In genomic region chr6:166633732-166634535, GRCh38 we compare ENCODE assay signal across 11 cellular contexts. TPM values are rescaled to one million over a fixed set of nuclear protein-coding genes. Genes with fewer than 3 reads are reported as not detected.
DNase-seq lines count a peak whose midpoint lies in the region; ATAC-seq and TF ChIP-seq lines count a peak whose summit lies in the region.
"Had no signal": no experiment of that assay in that cellular context is flagged by ENCODE, and none has a peak within 500 bp of the region (broad histone marks: within the 10 kb centered on the region; RNA-seq: fewer than 3 reads in every experiment).

No MANE protein-coding gene starts in this region.

- ATAC-seq in GM19463 (IDR thresholded peaks at IDR 0.05; ENCODE audit: unreplicated experiment), result peak; percentile 39
- no peak for ATAC-seq in HG02885 (IDR thresholded peaks at IDR 0.05; ENCODE audit: poor library complexity, unreplicated experiment)

- no peak overlapping the region for H3K9ac ChIP-seq in parathyroid adenoma

- peak overlapping the region; percentile 12 for H3K4me2 ChIP-seq in parathyroid adenoma (ENCODE audit: low read length)

- H3K27me3 Mint-ChIP-seq in type B pancreatic cell (peaks cover 22% of the 10 kb centered on the region), mesothelial cell of epicardium (ENCODE audit: low read depth) (peaks cover 38% of the 10 kb centered on the region)

- H3K9me3 ChIP-seq in parathyroid adenoma (ENCODE audit: control insufficient read depth, low read length), result no peaks in the 10 kb centered on the region

- H2AFZ ChIP-seq in parathyroid adenoma, result peak overlapping the region; percentile 10

- H3K4me3 Mint-ChIP-seq in type B pancreatic cell (no peak overlapping the region), mesothelial cell of epicardium (no peak overlapping the region)
- H3K4me3 Mint-ChIP-seq: IgD-negative memory B cell; stimulated activated naive CD8-positive, alpha-beta T cell treated with anti-CD3 and anti-CD28 coated beads, Interleukin-15, Interleukin-2, amounts not matched to agents 100 ng/mL and 50 ng/mL, for 24 hours had no signal

- H3K36me3 Mint-ChIP-seq in type B pancreatic cell (no peaks in the 10 kb centered on the region), mesothelial cell of epicardium (no peaks in the 10 kb centered on the region)
- H3K36me3 Mint-ChIP-seq: IgD-negative memory B cell had no signal

- H3K4me3 ChIP-seq in parathyroid adenoma (ENCODE audit: low read depth, low read length), result no peak overlapping the region

- H3K36me3 ChIP-seq in parathyroid adenoma (ENCODE audit: control insufficient read depth, insufficient read depth, low read length), result no peaks in the 10 kb centered on the region

- TF ChIP-seq POLR2A in erythroblast (IDR thresholded peaks at IDR 0.05; ENCODE audit: low read length), result no peak

- no peaks in the 10 kb centered on the region for H3K79me2 ChIP-seq in parathyroid adenoma

- peak overlapping the region; percentile 16 for H3K27ac ChIP-seq in parathyroid adenoma

- H3K4me1 ChIP-seq in parathyroid adenoma, result peaks cover 8% of the 10 kb centered on the region

- DNase-seq in NOMO-1 treated with dmso at 0.1 percent for 144 hours (lab: John Stamatoyannopoulos, UW; ENCODE audit: unreplicated experiment), result peak; percentile 47
- peak; percentile 59 to 66 for DNase-seq in erythroblast (lab: John Stamatoyannopoulos, UW)
- DNase-seq in type B pancreatic cell (ENCODE audit: extremely low spot score, unreplicated experiment), result no peak
- DNase-seq in mesothelial cell of epicardium (ENCODE audit: low spot score in 2 of 2, unreplicated experiment in 2 of 2), result no peak
- no peak for DNase-seq in hypothalamus (lab: John Stamatoyannopoulos, UW)
- DNase-seq: DMS79 treated with DMSO at 0.1 percent for 48 hours had no signal

- no peak for TF ChIP-seq CTCF in parathyroid adenoma (IDR thresholded peaks at IDR 0.05)
- TF ChIP-seq CTCF in type B pancreatic cell (conservative IDR thresholded peaks at IDR 0.05), result no peak
- no peak for TF ChIP-seq CTCF in mesothelial cell of epicardium (IDR thresholded peaks at IDR 0.05; ENCODE audit: unreplicated experiment)

- no peak overlapping the region for H3K27ac Mint-ChIP-seq in type B pancreatic cell
- H3K27ac Mint-ChIP-seq in mesothelial cell of epicardium, result no peak overlapping the region
- H3K27ac Mint-ChIP-seq: IgD-negative memory B cell; stimulated activated naive CD8-positive, alpha-beta T cell treated with anti-CD3 and anti-CD28 coated beads, Interleukin-15, Interleukin-2, amounts not matched to agents 100 ng/mL and 50 ng/mL, for 24 hours had no signal

- no peaks in the 10 kb centered on the region for H3K4me1 Mint-ChIP-seq in type B pancreatic cell (ENCODE audit: unreplicated experiment)
- H3K4me1 Mint-ChIP-seq in mesothelial cell of epicardium, result no peaks in the 10 kb centered on the region

- H3K27me3 ChIP-seq in parathyroid adenoma (ENCODE audit: control insufficient read depth, insufficient read depth, low read length), result no peaks in the 10 kb centered on the region

- no peaks in the 10 kb centered on the region for H3K9me3 Mint-ChIP-seq in type B pancreatic cell
- no peaks in the 10 kb centered on the region for H3K9me3 Mint-ChIP-seq in mesothelial cell of epicardium
- H3K9me3 Mint-ChIP-seq: IgD-negative memory B cell; stimulated activated naive CD8-positive, alpha-beta T cell treated with anti-CD3 and anti-CD28 coated beads, Interleukin-15, Interleukin-2, amounts not matched to agents 100 ng/mL and 50 ng/mL, for 24 hours had no signal

RNA-seq across cellular contexts. Expression of gene RPS6KA2, which starts 6.9 kb away (rescaled TPM):
- 23.8 and 39.1 TPM in 2 replicates for total RNA-seq in type B pancreatic cell (ENCODE audit: low replicate concordance)
- total RNA-seq in mesothelial cell of epicardium, result 12.0 to 18.4 TPM (median 12.3 TPM) in 3 replicates

RNA-seq across cellular contexts. Expression of gene RAMACL, which starts 47.5 kb away (rescaled TPM):
- total RNA-seq in type B pancreatic cell (ENCODE audit: low replicate concordance), result 0.85 and 1.5 TPM in 2 replicates
- 0.69 to 1.00 TPM (median 0.79 TPM) in 3 replicates for total RNA-seq in mesothelial cell of epicardium

Comparison
In these comparisons a context has a peak if more than half of its experiments do, and no peak if none do; other contexts are left out.
1. DNase-seq: peak in NOMO-1 treated with dmso at 0.1 percent for 144 hours (single experiment) and erythroblast (2 of 2); none in type B pancreatic cell (single experiment), mesothelial cell of epicardium (0 of 2) and hypothalamus (0 of 51).